ENCODE assay signal across 36 cellular contexts in the genomic region with DNA sequence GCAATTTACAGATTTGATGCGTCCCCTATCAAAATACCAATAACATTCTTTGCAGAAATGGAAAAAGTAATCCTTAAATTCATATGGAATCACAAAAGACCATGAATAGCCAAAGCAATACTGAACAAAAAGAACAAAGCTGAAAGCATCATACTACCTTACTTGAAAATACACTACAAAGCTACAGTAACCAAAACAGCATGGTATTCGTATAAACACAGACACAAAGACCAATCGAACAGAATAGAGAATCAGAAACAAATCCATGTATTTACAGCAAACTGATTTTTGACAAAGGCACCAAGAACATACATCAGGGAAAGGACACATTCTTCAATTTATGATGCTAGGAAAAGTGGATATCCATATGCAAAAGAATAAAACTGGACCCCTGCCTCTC.
"Had no signal": no experiment of that assay in that cellular context is flagged by ENCODE, and none has a peak within 500 bp of the region (broad histone marks: within the 10 kb centered on the region; RNA-seq: fewer than 3 reads in every experiment).

No MANE protein-coding gene starts in this region.

- DNase-seq: Kasumi-1, MG63, MM.1S, MV-4-11, NCI-H1048, NCI-H1092, NCI-H1092 treated with DMSO at 0.1 percent for 48 hours, NCI-H1105, NCI-H1105 treated with DMSO at 0.1 percent for 48 hours, NCI-H1417, NCI-H1417 treated with DMSO at 0.1 percent for 48 hours, NCI-H1436, NCI-H1436 treated with DMSO at 0.1 percent for 48 hours, NCI-H146, NCI-H1694, NCI-H1694 treated with DMSO at 0.1 percent for 48 hours, NCI-H187, NCI-H187 treated with DMSO at 0.1 percent for 48 hours, NCI-H1930, NCI-H2029, NCI-H2029 treated with DMSO at 0.1 percent for 48 hours, NCI-H2081, NCI-H2081 treated with DMSO at 0.1 percent for 48 hours, NCI-H2107, NCI-H2171, NCI-H2171 treated with DMSO at 0.1 percent for 48 hours, NCI-H2227 treated with DMSO at 0.1 percent for 48 hours, NCI-H226, NCI-H345, NCI-H446, NCI-H446 treated with DMSO at 0.1 percent for 48 hours, NCI-H510A, NCI-H510A treated with DMSO at 0.1 percent for 48 hours, NCI-H524, NCI-H524 treated with DMSO at 0.1 percent for 48 hours, NCI-H526 had no signal

- H3K4me3 ChIP-seq: MG63 had no signal

- H3K36me3 ChIP-seq: MG63 had no signal
